Comparison of ENCODE assay signal across 8 cellular contexts in genomic region chr7:151745090-151745638, GRCh38.
DNase-seq lines count a peak whose midpoint lies in the region; ATAC-seq and TF ChIP-seq lines count a peak whose summit lies in the region.

No MANE protein-coding gene starts in this region.

- H3K27ac ChIP-seq in SK-N-SH (ENCODE audit: low read depth in 2 of 2, low read length in 1 of 2) = no peak overlapping the region

- no peaks in the 10 kb centered on the region for H3K79me2 ChIP-seq in SK-N-SH (ENCODE audit: insufficient read depth)

- no peaks in the 10 kb centered on the region for H3F3A ChIP-seq in SK-N-SH (replicated peaks; ENCODE audit: insufficient read depth)

- H3K4me1 ChIP-seq in SK-N-SH (ENCODE audit: control insufficient read depth in 1 of 2, insufficient read depth in 2 of 2, low read depth in 1 of 2, low read length in 1 of 2) = peaks cover 0 to 3% of the 10 kb centered on the region in 2 experiments; a peak in 1 of 4 replicates

- H3K4me2 ChIP-seq in SK-N-SH = no peak overlapping the region

- whole genome bisulfite sequencing in SK-N-SH (ENCODE audit: low lambda C conversion rate) = 70% methylated on average over 19 of the region's 22 CpGs

- no peak overlapping the region for H3K4me3 ChIP-seq in SK-N-SH (ENCODE audit: low read depth in 2 of 2, low read length in 1 of 2)

- TF ChIP-seq RAD21 in SK-N-SH (IDR thresholded peaks at IDR 0.05; ENCODE audit: low read length) = no peak

- no peak overlapping the region for H3K9ac ChIP-seq in SK-N-SH

- CTCF ChIA-PET in SK-N-SH (lab: Yijun Ruan, JAX) (interaction anchor here (0.8 to 10.8 kb wide), 9 partner anchors 9 to 175 kb away, joined by 3 to 100 read pairs (median 4); no protein-coding TSS in a partner anchor), GM10248 (lab: Yijun Ruan, JAX) (interaction anchor here (2.5 kb wide), 1 partner anchor 14 kb away, joined by 13 read pairs; no protein-coding TSS in a partner anchor)

- TF ChIP-seq CTCF in SK-N-SH (IDR thresholded peaks at IDR 0.05) (peak; percentile 55), GM10248 (IDR thresholded peaks at IDR 0.05; ENCODE audit: control extremely low read depth, extremely low read depth, low read depth, missing control alignments) (no peak)

- H3K9me3 ChIP-seq in SK-N-SH = no peaks in the 10 kb centered on the region

- POLR2A ChIA-PET in SK-N-SH (lab: Yijun Ruan, JAX) (no interaction called here), GM10248 (lab: Yijun Ruan, JAX) (no interaction called here)

- no peak for ATAC-seq in HG03378 (IDR thresholded peaks at IDR 0.05; ENCODE audit: unreplicated experiment)

- TF ChIP-seq EP300 in SK-N-SH (IDR thresholded peaks at IDR 0.05; ENCODE audit: borderline replicate concordance in 1 of 2, low read depth in 1 of 2, low read length in 1 of 2) = no peak

- peak; percentile 63 to 66 for DNase-seq in activated CD4-positive, alpha-beta T cell treated with anti-CD3 and anti-CD28 coated beads, Interleukin-2, amount 50 U/mL, for 48 hours
- no peak for DNase-seq in activated CD4-positive, alpha-beta T cell treated with anti-CD3 and anti-CD28 coated beads, Interleukin-2, amount 50 U/mL, for 1 hour
- DNase-seq in SK-N-SH (no peak), glomerular visceral epithelial cell (ENCODE audit: extremely low spot score) (peak; percentile 91), GM10248 (ENCODE audit: extremely low spot score) (no peak), ureter (ENCODE audit: low spot score) (no peak)
- DNase-seq in stimulated activated CD8-positive, alpha-beta memory T cell treated with anti-CD3 and anti-CD28 coated beads, Interleukin-2, amount 100 ng/mL, for 48 hours (ENCODE audit: low read depth in 2 of 2) = peak; percentile 48 to 51

- no peaks in the 10 kb centered on the region for H3K36me3 ChIP-seq in SK-N-SH (replicated peaks in 1 of 2; ENCODE audit: control insufficient read depth in 1 of 2, insufficient read depth in 2 of 2, low read length in 1 of 2)

- no peak overlapping the region for H2AFZ ChIP-seq in SK-N-SH (ENCODE audit: low read depth)

- no peaks in the 10 kb centered on the region for H3K9me2 ChIP-seq in SK-N-SH

- H3K27me3 ChIP-seq in SK-N-SH (ENCODE audit: insufficient read depth) = no peaks in the 10 kb centered on the region

- H4K20me1 ChIP-seq in SK-N-SH (ENCODE audit: insufficient read depth) = no peaks in the 10 kb centered on the region

TF ChIP-seq in SK-N-SH, 30 proteins besides CTCF, POLR2A, EP300 and RAD21:
- TF ChIP-seq, protein P1, sequence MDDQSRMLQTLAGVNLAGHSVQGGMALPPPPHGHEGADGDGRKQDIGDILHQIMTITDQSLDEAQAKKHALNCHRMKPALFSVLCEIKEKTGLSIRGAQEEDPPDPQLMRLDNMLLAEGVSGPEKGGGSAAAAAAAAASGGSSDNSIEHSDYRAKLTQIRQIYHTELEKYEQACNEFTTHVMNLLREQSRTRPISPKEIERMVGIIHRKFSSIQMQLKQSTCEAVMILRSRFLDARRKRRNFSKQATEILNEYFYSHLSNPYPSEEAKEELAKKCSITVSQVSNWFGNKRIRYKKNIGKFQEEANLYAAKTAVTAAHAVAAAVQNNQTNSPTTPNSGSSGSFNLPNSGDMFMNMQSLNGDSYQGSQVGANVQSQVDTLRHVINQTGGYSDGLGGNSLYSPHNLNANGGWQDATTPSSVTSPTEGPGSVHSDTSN (IDR thresholded peaks at IDR 0.05) = peak; percentile 72
- TF ChIP-seq TCF12 (IDR thresholded peaks at IDR 0.05) (peak; percentile 35; the same call in 1 of the 2 replicates), JUND (IDR thresholded peaks at IDR 0.05) (no peak), RXRA (IDR thresholded peaks at IDR 0.05; ENCODE audit: borderline replicate concordance, low read depth) (no peak), SMC3 (IDR thresholded peaks at IDR 0.05; ENCODE audit: low read depth, low read length) (peak; percentile 23; the same call in 1 of the 2 replicates)

Comparison
In these comparisons a context has a peak if more than half of its experiments do, and no peak if none do; other contexts are left out.
1. DNase-seq: peak in activated CD4-positive, alpha-beta T cell treated with anti-CD3 and anti-CD28 coated beads, Interleukin-2, amount 50 U/mL, for 48 hours (2 of 2), glomerular visceral epithelial cell (single experiment) and stimulated activated CD8-positive, alpha-beta memory T cell treated with anti-CD3 and anti-CD28 coated beads, Interleukin-2, amount 100 ng/mL, for 48 hours (2 of 2); none in activated CD4-positive, alpha-beta T cell treated with anti-CD3 and anti-CD28 coated beads, Interleukin-2, amount 50 U/mL, for 1 hour (single experiment), SK-N-SH (single experiment), GM10248 (single experiment) and ureter (single experiment).